In genomic region chr21:29487154-29487553, GRCh38 we compare ENCODE assay signal across 30 cellular contexts.
DNase-seq lines count a peak whose midpoint lies in the region; ATAC-seq, FAIRE-seq and TF ChIP-seq lines count a peak whose summit lies in the region.
"Had no signal": no experiment of that assay in that cellular context is flagged by ENCODE, and none has a peak within 500 bp of the region (broad histone marks: within the 10 kb centered on the region; RNA-seq: fewer than 3 reads in every experiment).

No MANE protein-coding gene starts in this region.

- H2AFZ ChIP-seq in IMR-90 (replicated peaks; ENCODE audit: low read length, poor library complexity), result no peak overlapping the region
- no peak overlapping the region for H2AFZ ChIP-seq in trophoblast cell (ENCODE audit: insufficient read depth, low read length, poor library complexity)

- WGBS in IMR-90 (ENCODE audit: extremely low coverage in 2 of 2, insufficient read length in 1 of 2), 2 experiments, result 73% methylated on average over 3 of the region's 4 CpGs; no CpG with 5 or more reads in 1 of the 2 experiments
- WGBS in trophoblast cell (ENCODE audit: extremely low coverage, insufficient coverage, insufficient read length), result no CpG with 5 or more reads among the region's 4 CpGs

- H2BK20ac ChIP-seq in IMR-90 (ENCODE audit: low read depth, low read length), result no peak overlapping the region

- H2BK12ac ChIP-seq in trophoblast cell (ENCODE audit: low read length), result no peak overlapping the region

- no TSS peak for BruUV-seq in IMR-90 (replicated peaks; lab: Mats Ljungman, UMichigan)

- H3K4me3 ChIP-seq in IMR-90 (ENCODE audit: insufficient read depth, low read depth, low read length) (no peak overlapping the region), trophoblast cell (ENCODE audit: low read depth, low read length) (no peak overlapping the region)
- H3K4me3 ChIP-seq: coronary artery, heart right ventricle, right atrium auricular region, SJSA1 had no signal

- DNase-seq in IMR-90 (no peak), medulla oblongata (ENCODE audit: extremely low spot score) (peak; percentile 71), putamen (ENCODE audit: low spot score) (peak; percentile 52), RCC 7860 (ENCODE audit: low spot score) (no peak), AG08395 (ENCODE audit: low spot score) (no peak), trophoblast cell (no peak)
- DNase-seq: activated CD4-positive, alpha-beta memory T cell treated with anti-CD3 and anti-CD28 coated beads for 36 hours; activated CD4-positive, CD25-positive, alpha-beta regulatory T cell treated with anti-CD3 and anti-CD28 coated beads, Interleukin-2, amount 50 U/mL, for 72 hours; activated CD8-positive, alpha-beta memory T cell treated with anti-CD3 and anti-CD28 coated beads, Interleukin-2, amount 50 U/mL, for 4 hours; Calu3; DMS79 treated with DMSO at 0.1 percent for 48 hours; foreskin fibroblast; GF-D8; heart right ventricle; left colon; MV-4-11; NCI-H1694 treated with DMSO at 0.1 percent for 48 hours; NCI-H524 treated with DMSO at 0.1 percent for 48 hours; occipital lobe; T-helper 1 cell had no signal

- H3K79me1 ChIP-seq in IMR-90 (ENCODE audit: low read depth in 1 of 2, low read length in 2 of 2) (no peaks in the 10 kb centered on the region; a peak in 1 of 4 replicates), trophoblast cell (ENCODE audit: low read length) (no peaks in the 10 kb centered on the region)

- H3K27ac Mint-ChIP-seq in brain, result peak overlapping the region in 4 of 5 experiments; percentile 73 to 95 (median 86)
- H3K27ac Mint-ChIP-seq: activated CD4-positive, alpha-beta memory T cell treated with anti-CD3 and anti-CD28 coated beads for 36 hours; activated naive CD4-positive, alpha-beta T cell treated with anti-CD3 and anti-CD28 coated beads, Interleukin-2, amount 50 U/mL, for 24 hours; memory B cell had no signal

- H3K18ac ChIP-seq in IMR-90 (ENCODE audit: low read depth, low read length), result peak overlapping the region; percentile 46; the same call in 1 of the 2 replicates
- H3K18ac ChIP-seq in trophoblast cell (ENCODE audit: low read length), result no peak overlapping the region

- no peak overlapping the region for H4K12ac ChIP-seq in trophoblast cell (ENCODE audit: low read depth, low read length)

- peak overlapping the region in 3 of 5 experiments; percentile 7 to 73 (median 11) for H3K4me3 Mint-ChIP-seq in brain
- H3K4me3 Mint-ChIP-seq: activated CD4-positive, alpha-beta memory T cell treated with anti-CD3 and anti-CD28 coated beads for 36 hours; activated naive CD4-positive, alpha-beta T cell treated with anti-CD3 and anti-CD28 coated beads, Interleukin-2, amount 50 U/mL, for 24 hours; memory B cell had no signal

- H3K27ac ChIP-seq in IMR-90 (ENCODE audit: insufficient read depth, low read length) (no peak overlapping the region), trophoblast cell (ENCODE audit: low read depth, low read length) (no peak overlapping the region)
- H3K27ac ChIP-seq: C4-2B, coronary artery, heart right ventricle, HL-60, right atrium auricular region, SJSA1 had no signal

- H3K23ac ChIP-seq in IMR-90 (ENCODE audit: low read depth, low read length) (no peak overlapping the region), trophoblast cell (ENCODE audit: low read length) (no peak overlapping the region)

- intact Hi-C loops in IMR-90 (cut with micrococcal nuclease), result no loop called here

- H3K9me3 ChIP-seq in IMR-90 (ENCODE audit: control insufficient read depth, insufficient read depth, low read length), result no peaks in the 10 kb centered on the region
- no peaks in the 10 kb centered on the region for H3K9me3 ChIP-seq in trophoblast cell (ENCODE audit: insufficient read depth, low read depth, low read length)
- H3K9me3 ChIP-seq: right atrium auricular region, SJSA1 had no signal

- H2AK9ac ChIP-seq in IMR-90 (replicated peaks; ENCODE audit: low read depth, low read length, poor library complexity), result no peak overlapping the region

- no peaks in the 10 kb centered on the region for H4K20me1 ChIP-seq in IMR-90 (ENCODE audit: insufficient read depth, low read length)

- dilution Hi-C loops in IMR-90 (cut with HindIII; ENCODE audit: low sequenced_read_pairs, unreplicated experiment), result no loop called here

- H3K36me3 Mint-ChIP-seq in brain, result peaks cover 6% of the 10 kb centered on the region

- H3K9ac ChIP-seq in IMR-90 (ENCODE audit: low read depth, low read length) (no peak overlapping the region), trophoblast cell (ENCODE audit: low read length) (no peak overlapping the region)

- H2AK5ac ChIP-seq in IMR-90 (ENCODE audit: low read depth, low read length), result no peak overlapping the region
- H2AK5ac ChIP-seq in trophoblast cell (ENCODE audit: low read length), result no peak overlapping the region

- no peak overlapping the region for H2BK120ac ChIP-seq in IMR-90 (ENCODE audit: low read depth, low read length)
- no peak overlapping the region for H2BK120ac ChIP-seq in trophoblast cell (ENCODE audit: insufficient read depth, low read length, poor library complexity)

- no peaks in the 10 kb centered on the region for H3K79me2 ChIP-seq in trophoblast cell (ENCODE audit: control insufficient read depth, insufficient read depth, low read length, poor library complexity)

- POLR2A ChIA-PET in IMR-90 (lab: Charles Lee; ENCODE audit: unreplicated experiment), result no interaction called here

- ATAC-seq in IMR-90 (ENCODE audit: low read depth) (no peak), GM21423 (IDR thresholded peaks at IDR 0.05; ENCODE audit: unreplicated experiment) (no peak)
- ATAC-seq: esophagus mucosa, left colon had no signal

- peaks cover 0 to 11% (median 5%) of the 10 kb centered on the region in 5 experiments for H3K9me3 Mint-ChIP-seq in brain
- H3K9me3 Mint-ChIP-seq: activated naive CD4-positive, alpha-beta T cell treated with anti-CD3 and anti-CD28 coated beads, Interleukin-2, amount 50 U/mL, for 24 hours had no signal

- in situ Hi-C loops in IMR-90 (cut with MboI; ENCODE audit: low sequenced_read_pairs), result no loop called here

- H3K4me2 ChIP-seq in IMR-90 (ENCODE audit: low read depth, low read length) (no peak overlapping the region), trophoblast cell (ENCODE audit: low read length) (no peak overlapping the region)

- H3K4me1 ChIP-seq in IMR-90 (ENCODE audit: control insufficient read depth, insufficient read depth, low read length) (peaks cover 4% of the 10 kb centered on the region; the same call in 1 of the 2 replicates), trophoblast cell (ENCODE audit: control insufficient read depth in 1 of 2, insufficient read depth in 2 of 2, low read length in 2 of 2) (no peaks in the 10 kb centered on the region)
- H3K4me1 ChIP-seq: right atrium auricular region had no signal

- TF ChIP-seq RAD21 in IMR-90 (IDR thresholded peaks at IDR 0.05; ENCODE audit: low read length), result no peak

- H3K27me3 ChIP-seq in IMR-90 (ENCODE audit: control insufficient read depth, insufficient read depth, low read length) (no peaks in the 10 kb centered on the region), trophoblast cell (ENCODE audit: insufficient read depth, low read length) (no peaks in the 10 kb centered on the region)
- H3K27me3 ChIP-seq: heart right ventricle, right atrium auricular region, SJSA1 had no signal

- H3K9me1 ChIP-seq in IMR-90 (ENCODE audit: insufficient read depth, low read length), result no peaks in the 10 kb centered on the region

- CTCF ChIA-PET in IMR-90 (lab: Yijun Ruan, JAX), result no interaction called here

- TF ChIP-seq CTCF in IMR-90 (conservative IDR thresholded peaks at IDR 0.05; ENCODE audit: low read depth, low read length) (no peak), brain (conservative IDR thresholded peaks at IDR 0.05) (no peak)

- no peak overlapping the region for H2BK15ac ChIP-seq in IMR-90 (ENCODE audit: low read depth, low read length)

- H4K5ac ChIP-seq in IMR-90 (ENCODE audit: low read depth, low read length), result peak overlapping the region; percentile 63; the same call in 1 of the 2 replicates

- FAIRE-seq in RCC 7860 (lab: Jason Lieb, UNC), result no peak

- H3K36me3 ChIP-seq in IMR-90 (ENCODE audit: control insufficient read depth, insufficient read depth, low read length) (no peaks in the 10 kb centered on the region), trophoblast cell (ENCODE audit: control insufficient read depth in 1 of 2, insufficient read depth in 2 of 2, low read length in 2 of 2) (no peaks in the 10 kb centered on the region)
- H3K36me3 ChIP-seq: heart right ventricle, right atrium auricular region, SJSA1 had no signal

- H3K4me1 Mint-ChIP-seq in brain, result peaks cover 31% of the 10 kb centered on the region
- H3K4me1 Mint-ChIP-seq: activated naive CD4-positive, alpha-beta T cell treated with anti-CD3 and anti-CD28 coated beads, Interleukin-2, amount 50 U/mL, for 24 hours; memory B cell had no signal

- no peak overlapping the region for H2BK5ac ChIP-seq in IMR-90 (ENCODE audit: low read depth, low read length, poor library complexity, severe bottlenecking)
- no peak overlapping the region for H2BK5ac ChIP-seq in trophoblast cell (ENCODE audit: low read depth, low read length, poor library complexity)

- no peak for TF ChIP-seq POLR2A in IMR-90 (IDR thresholded peaks at IDR 0.05; ENCODE audit: low read depth, low read length)

- H3K56ac ChIP-seq in IMR-90 (ENCODE audit: extremely low read depth, insufficient read depth, low read length), result no peak overlapping the region

- H4K91ac ChIP-seq in IMR-90 (ENCODE audit: insufficient read depth, low read depth, low read length), result no peak overlapping the region
- no peak overlapping the region for H4K91ac ChIP-seq in trophoblast cell (ENCODE audit: low read depth, low read length)

- H3K4ac ChIP-seq in IMR-90 (ENCODE audit: low read depth, low read length) (no peak overlapping the region), trophoblast cell (ENCODE audit: low read depth, low read length) (no peak overlapping the region)

- H3K27me3 Mint-ChIP-seq in brain, result peaks cover 4% of the 10 kb centered on the region
- H3K27me3 Mint-ChIP-seq: activated CD4-positive, alpha-beta memory T cell treated with anti-CD3 and anti-CD28 coated beads for 36 hours; activated naive CD4-positive, alpha-beta T cell treated with anti-CD3 and anti-CD28 coated beads, Interleukin-2, amount 50 U/mL, for 24 hours; memory B cell had no signal

- H4K8ac ChIP-seq in IMR-90 (ENCODE audit: low read depth in 2 of 2, low read length in 2 of 2) (no peak overlapping the region), trophoblast cell (ENCODE audit: low read depth, low read length) (no peak overlapping the region)

- no peak overlapping the region for H3K14ac ChIP-seq in IMR-90 (replicated peaks; ENCODE audit: low read depth, low read length)
- H3K14ac ChIP-seq in trophoblast cell (ENCODE audit: low read length), result no peak overlapping the region

TF ChIP-seq in IMR-90, 13 proteins besides CTCF, POLR2A, EP300 and RAD21 (continues in another document):
- no peak for TF ChIP-seq CHD1 (IDR thresholded peaks at IDR 0.05; ENCODE audit: low read depth, low read length)
- no peak for TF ChIP-seq FOS (IDR thresholded peaks at IDR 0.05; ENCODE audit: low read depth, low read length)
- no peak for TF ChIP-seq BHLHE40 (IDR thresholded peaks at IDR 0.05; ENCODE audit: low read depth, low read length)

Comparison
In these comparisons a context has a peak if more than half of its experiments do, and no peak if none do; other contexts are left out.
1. DNase-seq: peak in medulla oblongata (single experiment) and putamen (single experiment); none in IMR-90 (single experiment), RCC 7860 (single experiment), AG08395 (single experiment) and trophoblast cell (0 of 2).